ENCODE assay signal across 18 cellular contexts in genomic region chr6:11268978-11269377, GRCh38. TPM values are rescaled to one million over a fixed set of nuclear protein-coding genes. Genes with fewer than 3 reads are reported as not detected.
DNase-seq lines count a peak whose midpoint lies in the region; FAIRE-seq and TF ChIP-seq lines count a peak whose summit lies in the region.
"Had no signal": no experiment of that assay in that cellular context is flagged by ENCODE, and none has a peak within 500 bp of the region (broad histone marks: within the 10 kb centered on the region; RNA-seq: fewer than 3 reads in every experiment).

No MANE protein-coding gene starts in this region.

- H3K36me3 ChIP-seq in HEK293 (ENCODE audit: control insufficient read depth in 2 of 2, insufficient read depth in 1 of 2, low read length in 2 of 2) (no peaks in the 10 kb centered on the region), bronchial epithelial cell (ENCODE audit: control insufficient read depth, insufficient read depth, low read length) (no peaks in the 10 kb centered on the region), tibial nerve (no peaks in the 10 kb centered on the region)

- no peaks in the 10 kb centered on the region for H3K9me3 Mint-ChIP-seq in nephron
- H3K9me3 Mint-ChIP-seq: CD8-positive, alpha-beta T cell; H9 had no signal

- H3K9me3 ChIP-seq in HEK293 (ENCODE audit: control insufficient read depth, insufficient read depth, low read depth, low read length) (no peaks in the 10 kb centered on the region), tibial nerve (no peaks in the 10 kb centered on the region)
- H3K9me3 ChIP-seq: BLaER1 treated with 17β-estradiol and CSF1 and Interleukin-3, amounts not matched to agents 10 nM and 100 nM had no signal

- H3K4me1 ChIP-seq in HEK293 (ENCODE audit: control insufficient read depth, insufficient read depth, low read length) (peaks cover 28% of the 10 kb centered on the region), tibial nerve (peaks cover 0 to 6% (median 1%) of the 10 kb centered on the region in 4 donors)

- H3K4me3 ChIP-seq in HEK293 (ENCODE audit: low read depth, low read length) (no peak overlapping the region), bronchial epithelial cell (ENCODE audit: low read depth, low read length) (no peak overlapping the region), tibial nerve (no peak overlapping the region)
- H3K4me3 ChIP-seq: BLaER1 treated with 17β-estradiol and CSF1 and Interleukin-3, amounts not matched to agents 10 nM and 100 nM; GM12878 had no signal

- H3K27ac ChIP-seq in HEK293 (ENCODE audit: extremely low read depth, low read depth, low read length) (peak overlapping the region; percentile 19; the same call in 1 of the 2 replicates), tibial nerve (no peak overlapping the region)
- H3K27ac ChIP-seq: BLaER1 treated with 17β-estradiol and CSF1 and Interleukin-3, amounts not matched to agents 10 nM and 100 nM had no signal

- H3K27me3 ChIP-seq in bronchial epithelial cell (ENCODE audit: control insufficient read depth, insufficient read depth, low read length) (no peaks in the 10 kb centered on the region), tibial nerve (no peaks in the 10 kb centered on the region)
- H3K27me3 ChIP-seq: BLaER1 treated with 17β-estradiol and CSF1 and Interleukin-3, amounts not matched to agents 10 nM and 100 nM had no signal

- no peak for DNase-seq in bronchial epithelial cell (ENCODE audit: low read depth)
- DNase-seq in 8988T: no peak
- DNase-seq in COLO829 (ENCODE audit: low spot score): no peak
- no peak for DNase-seq in tibial nerve (ENCODE audit: low spot score in 2 of 2)
- DNase-seq: AML-193; CD8-positive, alpha-beta T cell; COR-L47; DMS 273 treated with DMSO at 0.1 percent for 48 hours; DMS53; DND-41; EL; H9 had no signal

- TF ChIP-seq CTCF in HEK293 (tag by site-specific recombination; IDR thresholded peaks at IDR 0.05) (no peak), bronchial epithelial cell (IDR thresholded peaks at IDR 0.05; ENCODE audit: insufficient read depth, low read length, severe bottlenecking) (no peak), nephron (IDR thresholded peaks at IDR 0.05; ENCODE audit: unreplicated experiment in 3 of 3) (no peak), tibial nerve (IDR thresholded peaks at IDR 0.05) (no peak)

- H3K27me3 Mint-ChIP-seq in nephron (ENCODE audit: low read depth): peaks cover 5% of the 10 kb centered on the region

- peak; percentile 47 for FAIRE-seq in bronchial epithelial cell (lab: Jason Lieb, UNC)
- FAIRE-seq: A204.1, GM12878, H1 had no signal

- peak overlapping the region in 2 of 3 experiments; percentile 14 to 32 for H3K27ac Mint-ChIP-seq in nephron
- H3K27ac Mint-ChIP-seq: CD8-positive, alpha-beta T cell; H9 had no signal

- no peak for TF ChIP-seq POLR2A in tibial nerve (IDR thresholded peaks at IDR 0.05)

- peaks cover 26% of the 10 kb centered on the region for H3K4me1 Mint-ChIP-seq in nephron

- POLR2A ChIA-PET in HEK293 (lab: Yijun Ruan, JAX): interaction anchor here (2.2 kb wide), 1 partner anchor 37 kb away, joined by 28 read pairs; the partner anchor contains the start of gene NEDD9

- no peak overlapping the region for H3K4me3 Mint-ChIP-seq in nephron
- H3K4me3 Mint-ChIP-seq: CD8-positive, alpha-beta T cell; H9 had no signal

- TF ChIP-seq EP300 in tibial nerve (IDR thresholded peaks at IDR 0.05): no peak

- 84 to 86% methylated on average over 4 of the region's 4 CpGs for WGBS in tibial nerve, 2 donors

- H3K36me3 Mint-ChIP-seq in nephron (ENCODE audit: low read depth): no peaks in the 10 kb centered on the region

- CTCF ChIA-PET in HEK293 (lab: Yijun Ruan, JAX): interaction anchor here (0.6 to 0.7 kb wide), 2 partner anchors 38 to 233 kb away, joined by 3 to 4 read pairs; no protein-coding TSS in a partner anchor

TF ChIP-seq in HEK293, 187 proteins besides CTCF, POLR2A, EP300 and RAD21:
- no peak for TF ChIP-seq MZF1 (tag by site-specific recombination; IDR thresholded peaks at IDR 0.05; ENCODE audit: borderline replicate concordance)
- no peak for TF ChIP-seq ZNF777 (tag by site-specific recombination; IDR thresholded peaks at IDR 0.05; ENCODE audit: borderline replicate concordance)
- no peak for TF ChIP-seq OSR2 (tag by site-specific recombination; IDR thresholded peaks at IDR 0.05)
- TF ChIP-seq ZNF658 (tag by site-specific recombination; IDR thresholded peaks at IDR 0.05): no peak
- no peak for TF ChIP-seq ZNF221 (tag by site-specific recombination; IDR thresholded peaks at IDR 0.05; ENCODE audit: borderline replicate concordance)
- no peak for TF ChIP-seq ZNF555 (tag by site-specific recombination; conservative IDR thresholded peaks at IDR 0.05)
- TF ChIP-seq ZNF548 (tag by site-specific recombination; IDR thresholded peaks at IDR 0.05): no peak
- TF ChIP-seq ZNF791 (tag by site-specific recombination; IDR thresholded peaks at IDR 0.05): no peak

RNA-seq across cellular contexts. Expression of gene NEDD9, which starts 36.5 kb away (rescaled TPM):
- total RNA-seq in bronchial epithelial cell (2.0 and 4.7 TPM in 2 replicates), tibial nerve (100 to 1,000 TPM; 107 to 205 (median 130) TPM)

Comparison
In these comparisons a context has a peak if more than half of its experiments do, and no peak if none do; other contexts are left out.
1. RNA of gene NEDD9, which starts 36.5 kb away (total RNA-seq): 107 to 205 TPM in tibial nerve; 2.0 to 4.7 TPM in bronchial epithelial cell; every median in the first group is over 10 times any median in the second.